ENCODE assay signal across 1 cellular context in the genomic region with DNA sequence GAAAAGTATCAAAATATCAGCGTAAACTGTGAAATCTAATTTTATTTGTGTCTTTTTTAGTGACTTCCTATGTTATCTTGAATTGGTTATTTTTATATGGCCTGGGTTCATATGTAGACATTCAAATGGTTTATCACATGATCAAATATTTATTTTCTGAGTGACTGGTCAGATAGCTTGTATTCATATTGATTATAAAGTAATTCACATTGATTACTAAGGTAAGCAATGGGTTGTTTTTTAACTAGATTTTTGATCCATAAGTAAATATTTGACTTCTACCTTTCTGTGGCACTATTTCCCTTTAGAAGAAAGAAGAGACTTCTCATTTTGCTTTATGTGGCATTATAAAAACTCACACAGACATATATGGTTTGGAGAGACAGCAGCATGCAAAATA.
TF ChIP-seq lines count a peak whose summit lies in the region.

No MANE protein-coding gene starts in this region.

TF ChIP-seq in WTC11, 78 proteins besides CTCF, POLR2A, EP300 and RAD21 (continued from another document):
- TF ChIP-seq, protein P1, sequence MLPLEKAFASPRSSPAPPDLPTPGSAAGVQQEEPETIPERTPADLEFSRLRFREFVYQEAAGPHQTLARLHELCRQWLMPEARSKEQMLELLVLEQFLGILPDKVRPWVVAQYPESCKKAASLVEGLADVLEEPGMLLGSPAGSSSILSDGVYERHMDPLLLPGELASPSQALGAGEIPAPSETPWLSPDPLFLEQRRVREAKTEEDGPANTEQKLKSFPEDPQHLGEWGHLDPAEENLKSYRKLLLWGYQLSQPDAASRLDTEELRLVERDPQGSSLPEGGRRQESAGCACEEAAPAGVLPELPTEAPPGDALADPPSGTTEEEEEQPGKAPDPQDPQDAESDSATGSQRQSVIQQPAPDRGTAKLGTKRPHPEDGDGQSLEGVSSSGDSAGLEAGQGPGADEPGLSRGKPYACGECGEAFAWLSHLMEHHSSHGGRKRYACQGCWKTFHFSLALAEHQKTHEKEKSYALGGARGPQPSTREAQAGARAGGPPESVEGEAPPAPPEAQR (CRISPR knock-in tag; IDR thresholded peaks at IDR 0.05) = no peak
- TF ChIP-seq, protein P2, sequence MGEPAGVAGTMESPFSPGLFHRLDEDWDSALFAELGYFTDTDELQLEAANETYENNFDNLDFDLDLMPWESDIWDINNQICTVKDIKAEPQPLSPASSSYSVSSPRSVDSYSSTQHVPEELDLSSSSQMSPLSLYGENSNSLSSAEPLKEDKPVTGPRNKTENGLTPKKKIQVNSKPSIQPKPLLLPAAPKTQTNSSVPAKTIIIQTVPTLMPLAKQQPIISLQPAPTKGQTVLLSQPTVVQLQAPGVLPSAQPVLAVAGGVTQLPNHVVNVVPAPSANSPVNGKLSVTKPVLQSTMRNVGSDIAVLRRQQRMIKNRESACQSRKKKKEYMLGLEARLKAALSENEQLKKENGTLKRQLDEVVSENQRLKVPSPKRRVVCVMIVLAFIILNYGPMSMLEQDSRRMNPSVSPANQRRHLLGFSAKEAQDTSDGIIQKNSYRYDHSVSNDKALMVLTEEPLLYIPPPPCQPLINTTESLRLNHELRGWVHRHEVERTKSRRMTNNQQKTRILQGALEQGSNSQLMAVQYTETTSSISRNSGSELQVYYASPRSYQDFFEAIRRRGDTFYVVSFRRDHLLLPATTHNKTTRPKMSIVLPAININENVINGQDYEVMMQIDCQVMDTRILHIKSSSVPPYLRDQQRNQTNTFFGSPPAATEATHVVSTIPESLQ (CRISPR knock-in tag; IDR thresholded peaks at IDR 0.05) = no peak
- TF ChIP-seq NR3C1 (CRISPR knock-in tag; conservative IDR thresholded peaks at IDR 0.05; ENCODE audit: low read depth) (no peak), GTF2I (CRISPR knock-in tag; conservative IDR thresholded peaks at IDR 0.05) (no peak), ZNF396 (CRISPR knock-in tag; IDR thresholded peaks at IDR 0.05; ENCODE audit: borderline replicate concordance) (no peak), GRHL2 (CRISPR knock-in tag; IDR thresholded peaks at IDR 0.05; ENCODE audit: insufficient replicate concordance, severe bottlenecking) (no peak), RELA (CRISPR knock-in tag; IDR thresholded peaks at IDR 0.05; ENCODE audit: borderline replicate concordance) (no peak), ZNF138 (CRISPR knock-in tag; conservative IDR thresholded peaks at IDR 0.05) (no peak), MYBL2 (CRISPR knock-in tag; IDR thresholded peaks at IDR 0.05) (no peak), ZNF232 (CRISPR knock-in tag; IDR thresholded peaks at IDR 0.05) (no peak), EMX1 (CRISPR knock-in tag; IDR thresholded peaks at IDR 0.05) (no peak), IRF2 (CRISPR knock-in tag; IDR thresholded peaks at IDR 0.05; ENCODE audit: borderline replicate concordance, low read depth) (no peak), CREM (CRISPR knock-in tag; IDR thresholded peaks at IDR 0.05) (no peak)
- TF ChIP-seq, protein P3, sequence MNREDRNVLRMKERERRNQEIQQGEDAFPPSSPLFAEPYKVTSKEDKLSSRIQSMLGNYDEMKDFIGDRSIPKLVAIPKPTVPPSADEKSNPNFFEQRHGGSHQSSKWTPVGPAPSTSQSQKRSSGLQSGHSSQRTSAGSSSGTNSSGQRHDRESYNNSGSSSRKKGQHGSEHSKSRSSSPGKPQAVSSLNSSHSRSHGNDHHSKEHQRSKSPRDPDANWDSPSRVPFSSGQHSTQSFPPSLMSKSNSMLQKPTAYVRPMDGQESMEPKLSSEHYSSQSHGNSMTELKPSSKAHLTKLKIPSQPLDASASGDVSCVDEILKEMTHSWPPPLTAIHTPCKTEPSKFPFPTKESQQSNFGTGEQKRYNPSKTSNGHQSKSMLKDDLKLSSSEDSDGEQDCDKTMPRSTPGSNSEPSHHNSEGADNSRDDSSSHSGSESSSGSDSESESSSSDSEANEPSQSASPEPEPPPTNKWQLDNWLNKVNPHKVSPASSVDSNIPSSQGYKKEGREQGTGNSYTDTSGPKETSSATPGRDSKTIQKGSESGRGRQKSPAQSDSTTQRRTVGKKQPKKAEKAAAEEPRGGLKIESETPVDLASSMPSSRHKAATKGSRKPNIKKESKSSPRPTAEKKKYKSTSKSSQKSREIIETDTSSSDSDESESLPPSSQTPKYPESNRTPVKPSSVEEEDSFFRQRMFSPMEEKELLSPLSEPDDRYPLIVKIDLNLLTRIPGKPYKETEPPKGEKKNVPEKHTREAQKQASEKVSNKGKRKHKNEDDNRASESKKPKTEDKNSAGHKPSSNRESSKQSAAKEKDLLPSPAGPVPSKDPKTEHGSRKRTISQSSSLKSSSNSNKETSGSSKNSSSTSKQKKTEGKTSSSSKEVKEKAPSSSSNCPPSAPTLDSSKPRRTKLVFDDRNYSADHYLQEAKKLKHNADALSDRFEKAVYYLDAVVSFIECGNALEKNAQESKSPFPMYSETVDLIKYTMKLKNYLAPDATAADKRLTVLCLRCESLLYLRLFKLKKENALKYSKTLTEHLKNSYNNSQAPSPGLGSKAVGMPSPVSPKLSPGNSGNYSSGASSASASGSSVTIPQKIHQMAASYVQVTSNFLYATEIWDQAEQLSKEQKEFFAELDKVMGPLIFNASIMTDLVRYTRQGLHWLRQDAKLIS (CRISPR knock-in tag; IDR thresholded peaks at IDR 0.05; ENCODE audit: borderline replicate concordance) = no peak
- TF ChIP-seq, protein P4, sequence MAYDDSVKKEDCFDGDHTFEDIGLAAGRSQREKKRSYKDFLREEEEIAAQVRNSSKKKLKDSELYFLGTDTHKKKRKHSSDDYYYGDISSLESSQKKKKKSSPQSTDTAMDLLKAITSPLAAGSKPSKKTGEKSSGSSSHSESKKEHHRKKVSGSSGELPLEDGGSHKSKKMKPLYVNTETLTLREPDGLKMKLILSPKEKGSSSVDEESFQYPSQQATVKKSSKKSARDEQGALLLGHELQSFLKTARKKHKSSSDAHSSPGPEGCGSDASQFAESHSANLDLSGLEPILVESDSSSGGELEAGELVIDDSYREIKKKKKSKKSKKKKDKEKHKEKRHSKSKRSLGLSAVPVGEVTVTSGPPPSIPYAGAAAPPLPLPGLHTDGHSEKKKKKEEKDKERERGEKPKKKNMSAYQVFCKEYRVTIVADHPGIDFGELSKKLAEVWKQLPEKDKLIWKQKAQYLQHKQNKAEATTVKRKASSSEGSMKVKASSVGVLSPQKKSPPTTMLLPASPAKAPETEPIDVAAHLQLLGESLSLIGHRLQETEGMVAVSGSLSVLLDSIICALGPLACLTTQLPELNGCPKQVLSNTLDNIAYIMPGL (CRISPR knock-in tag; IDR thresholded peaks at IDR 0.05) = no peak
